ENCODE assay signal across 8 cellular contexts in genomic region chr10:7411671-7412481, GRCh38. TPM values are rescaled to one million over a fixed set of nuclear protein-coding genes. Genes with fewer than 3 reads are reported as not detected.
DNase-seq lines count a peak whose midpoint lies in the region; ATAC-seq and TF ChIP-seq lines count a peak whose summit lies in the region.

No MANE protein-coding gene starts in this region.

- ATAC-seq in naive B cell (ENCODE audit: low read depth in 2 of 2) (peak; percentile 11 to 22), upper lobe of left lung (ENCODE audit: low FRiP score in 2 of 2) (no peak)
- no peak for ATAC-seq in activated CD4-positive, CD25-positive, alpha-beta regulatory T cell treated with anti-CD3 and anti-CD28 coated beads, Interleukin-2, amount 50 U/mL, for 24 hours

- 6 to 8% methylated on average over 30 to 34 of the region's 59 CpGs for WGBS in upper lobe of left lung, 2 donors

- H3K27me3 ChIP-seq in upper lobe of left lung: peaks cover 0 to 24% (median 12%) of the 10 kb centered on the region in 4 donors

- TF ChIP-seq CTCF in upper lobe of left lung (IDR thresholded peaks at IDR 0.05): no peak

- peaks cover 31 to 43% (median 38%) of the 10 kb centered on the region in 3 donors for H3K4me1 Mint-ChIP-seq in naive B cell

- H3K9me3 ChIP-seq in upper lobe of left lung: no peaks in the 10 kb centered on the region

- H3K36me3 ChIP-seq in upper lobe of left lung: no peaks in the 10 kb centered on the region

- H3K27me3 Mint-ChIP-seq in naive B cell: peaks cover 6 to 22% (median 10%) of the 10 kb centered on the region in 3 donors

- TF ChIP-seq POLR2A in upper lobe of left lung (IDR thresholded peaks at IDR 0.05): no peak

- no peak for TF ChIP-seq EP300 in upper lobe of left lung (IDR thresholded peaks at IDR 0.05)

- peak; percentile 39 for DNase-seq in activated CD4-positive, CD25-positive, alpha-beta regulatory T cell treated with anti-CD3 and anti-CD28 coated beads, Interleukin-2, amount 50 U/mL, for 72 hours
- DNase-seq in activated CD4-positive, CD25-positive, alpha-beta regulatory T cell (lab: John Stamatoyannopoulos, UW): no peak
- DNase-seq in caudate nucleus (lab: John Stamatoyannopoulos, UW): no peak
- DNase-seq in naive B cell: peak; percentile 25
- DNase-seq in upper lobe of left lung: peak in 1 of 2 donors; percentile 85
- DNase-seq in NOMO-1 treated with dmso at 0.1 percent for 144 hours (lab: John Stamatoyannopoulos, UW; ENCODE audit: unreplicated experiment): no peak
- no peak for DNase-seq in NCI-H2107 (lab: John Stamatoyannopoulos, UW)

- peak overlapping the region; percentile 58 for H3K27ac ChIP-seq in caudate nucleus (ENCODE audit: low read depth, low read length)
- peak overlapping the region in 2 of 4 donors; percentile 26 to 87 for H3K27ac ChIP-seq in upper lobe of left lung

- peak overlapping the region; percentile 92 to 98 (median 97) for H3K4me3 Mint-ChIP-seq in naive B cell

- no peaks in the 10 kb centered on the region for H3K36me3 Mint-ChIP-seq in naive B cell

- H3K4me3 ChIP-seq in upper lobe of left lung: peak overlapping the region in 3 of 4 donors; percentile 74 to 94 (median 78)

- peaks cover 19 to 63% (median 38%) of the 10 kb centered on the region in 4 donors for H3K4me1 ChIP-seq in upper lobe of left lung

- peak overlapping the region in 3 of 6 donors; percentile 9 to 65 (median 36) for H3K27ac Mint-ChIP-seq in naive B cell

- H3K9me3 Mint-ChIP-seq in naive B cell: no peaks in the 10 kb centered on the region

RNA-seq across cellular contexts. Expression of gene SFMBT2, which starts 1.0 kb away (rescaled TPM):
- polyA plus RNA-seq in naive B cell (ENCODE audit: low read depth in 6 of 6): 1 to 10 TPM in 5 of 6 donors, not detected in 1; 1.0 to 2.3 (median 2.0) TPM
- 10 to 100 TPM in 3 of 6 donors, 1 to 10 TPM in 3; 6.2 to 14.6 (median 10.2) TPM for total RNA-seq in upper lobe of left lung

Comparison
In these comparisons a context has a peak if more than half of its experiments do, and no peak if none do; other contexts are left out.
1. DNase-seq: peak in activated CD4-positive, CD25-positive, alpha-beta regulatory T cell treated with anti-CD3 and anti-CD28 coated beads, Interleukin-2, amount 50 U/mL, for 72 hours (single experiment) and naive B cell (single experiment); none in activated CD4-positive, CD25-positive, alpha-beta regulatory T cell (0 of 4), caudate nucleus (0 of 61), NOMO-1 treated with dmso at 0.1 percent for 144 hours (single experiment) and NCI-H2107 (single experiment).
2. ATAC-seq: peak in naive B cell (2 of 2); none in upper lobe of left lung (0 of 2) and activated CD4-positive, CD25-positive, alpha-beta regulatory T cell treated with anti-CD3 and anti-CD28 coated beads, Interleukin-2, amount 50 U/mL, for 24 hours (0 of 2).